16 cellular contexts compared by ENCODE assay signal in genomic region chr3:17811633-17812032, GRCh38.
A peak's percentile ranks its signal among the peaks of the same experiment; 100 is the strongest.
DNase-seq lines count a peak whose midpoint lies in the region; ATAC-seq and TF ChIP-seq lines count a peak whose summit lies in the region.
"Had no signal": no experiment of that assay in that cellular context is flagged by ENCODE, and none has a peak within 500 bp of the region (broad histone marks: within the 10 kb centered on the region; RNA-seq: fewer than 3 reads in every experiment).

No MANE protein-coding gene starts in this region.

- in situ Hi-C loops in GM23248 (cut with MboI): no loop called here
- in situ Hi-C loops in IMR-90 (cut with MboI; ENCODE audit: low sequenced_read_pairs): no loop called here

- H3K18ac ChIP-seq in IMR-90 (ENCODE audit: low read depth, low read length): no peak overlapping the region

- CTCF ChIA-PET in IMR-90 (lab: Yijun Ruan, JAX): no interaction called here

- TF ChIP-seq RAD21 in IMR-90 (IDR thresholded peaks at IDR 0.05; ENCODE audit: low read length): no peak

- H2AFZ ChIP-seq in GM23248 (no peak overlapping the region), IMR-90 (replicated peaks; ENCODE audit: low read length, poor library complexity) (peak overlapping the region; percentile 64)

- no peaks in the 10 kb centered on the region for H4K20me1 ChIP-seq in GM23248 (ENCODE audit: insufficient read depth)
- H4K20me1 ChIP-seq in IMR-90 (ENCODE audit: insufficient read depth, low read length): no peaks in the 10 kb centered on the region

- no peaks in the 10 kb centered on the region for H3K9me3 ChIP-seq in GM23248 (ENCODE audit: low read depth)
- H3K9me3 ChIP-seq in IMR-90 (ENCODE audit: control insufficient read depth, insufficient read depth, low read length): no peaks in the 10 kb centered on the region
- H3K9me3 ChIP-seq in psoas muscle: no peaks in the 10 kb centered on the region
- H3K9me3 ChIP-seq: BE2C had no signal

- H4K91ac ChIP-seq in IMR-90 (ENCODE audit: insufficient read depth, low read depth, low read length): no peak overlapping the region

- H2BK20ac ChIP-seq in IMR-90 (ENCODE audit: low read depth, low read length): no peak overlapping the region

- no peak overlapping the region for H2BK15ac ChIP-seq in IMR-90 (ENCODE audit: low read depth, low read length)

- no peaks in the 10 kb centered on the region for H3K9me2 ChIP-seq in GM23248 (ENCODE audit: insufficient read depth)

- no peaks in the 10 kb centered on the region for H3K79me1 ChIP-seq in IMR-90 (ENCODE audit: low read depth in 1 of 2, low read length in 2 of 2)

- no peaks in the 10 kb centered on the region for H3K27me3 ChIP-seq in GM23248 (replicated peaks; ENCODE audit: insufficient read depth)
- no peaks in the 10 kb centered on the region for H3K27me3 ChIP-seq in IMR-90 (ENCODE audit: control insufficient read depth, insufficient read depth, low read length)
- H3K27me3 ChIP-seq in psoas muscle (ENCODE audit: insufficient read depth in 3 of 3, low read length in 2 of 3): no peaks in the 10 kb centered on the region
- H3K27me3 ChIP-seq: BE2C had no signal

- dilution Hi-C loops in IMR-90 (cut with HindIII; ENCODE audit: low sequenced_read_pairs, unreplicated experiment): no loop called here

- TF ChIP-seq CTCF in IMR-90 (conservative IDR thresholded peaks at IDR 0.05; ENCODE audit: low read depth, low read length) (no peak), psoas muscle (IDR thresholded peaks at IDR 0.05) (no peak)

- H3K4me1 ChIP-seq in GM23248 (ENCODE audit: insufficient read depth): peaks cover 27% of the 10 kb centered on the region
- H3K4me1 ChIP-seq in IMR-90 (ENCODE audit: control insufficient read depth, insufficient read depth, low read length): peaks cover 3% of the 10 kb centered on the region; the same call in 1 of the 2 replicates
- no peaks in the 10 kb centered on the region for H3K4me1 ChIP-seq in psoas muscle
- H3K4me1 ChIP-seq: BE2C had no signal

- no peaks in the 10 kb centered on the region for H3K9me1 ChIP-seq in IMR-90 (ENCODE audit: insufficient read depth, low read length)

- peak; percentile 24 for DNase-seq in AG08395 (ENCODE audit: low spot score)
- DNase-seq in GM23248: peak; percentile 32
- peak; percentile 7 for DNase-seq in IMR-90
- peak; percentile 27 for DNase-seq in hepatic stellate cell (ENCODE audit: low spot score)
- DNase-seq in psoas muscle: no peak
- DNase-seq: BE2C; CD8-positive, alpha-beta T cell; COR-L47; DMS153; DMS79 treated with DMSO at 0.1 percent for 48 hours had no signal

- no peak for TF ChIP-seq POLR2A in IMR-90 (IDR thresholded peaks at IDR 0.05; ENCODE audit: low read depth, low read length)

- H3K14ac ChIP-seq in IMR-90 (replicated peaks; ENCODE audit: low read depth, low read length): no peak overlapping the region

- H3K4me2 ChIP-seq in GM23248 (ENCODE audit: unreplicated experiment): peak overlapping the region; percentile 43
- H3K4me2 ChIP-seq in IMR-90 (ENCODE audit: low read depth, low read length): no peak overlapping the region
- H3K4me2 ChIP-seq: KMS-11 had no signal

- no peaks in the 10 kb centered on the region for H3F3A ChIP-seq in GM23248 (ENCODE audit: insufficient read depth)

- H2AK5ac ChIP-seq in IMR-90 (ENCODE audit: low read depth, low read length): no peak overlapping the region

- H3K23ac ChIP-seq in IMR-90 (ENCODE audit: low read depth, low read length): no peak overlapping the region

- no peak overlapping the region for H3K56ac ChIP-seq in IMR-90 (ENCODE audit: extremely low read depth, insufficient read depth, low read length)

- H3K27ac ChIP-seq in GM23248 (no peak overlapping the region), IMR-90 (ENCODE audit: insufficient read depth, low read length) (no peak overlapping the region), psoas muscle (no peak overlapping the region)
- H3K27ac ChIP-seq: C4-2B, KMS-11 had no signal

- H2BK120ac ChIP-seq in IMR-90 (ENCODE audit: low read depth, low read length): 0 out of 2 replicates have a peak overlapping the region, but pooled peaks have one; percentile 23

- H3K4me3 ChIP-seq in GM23248 (no peak overlapping the region), IMR-90 (ENCODE audit: insufficient read depth, low read depth, low read length) (no peak overlapping the region), psoas muscle (no peak overlapping the region)
- H3K4me3 ChIP-seq: GM12878 had no signal

- H4K8ac ChIP-seq in IMR-90 (ENCODE audit: low read depth in 2 of 2, low read length in 2 of 2): peak overlapping the region in 1 of 2 experiments; percentile 8; a peak in 1 of 4 replicates

- POLR2A ChIA-PET in IMR-90 (lab: Charles Lee; ENCODE audit: unreplicated experiment): no interaction called here

- H3K9ac ChIP-seq in GM23248 (no peak overlapping the region), IMR-90 (ENCODE audit: low read depth, low read length) (no peak overlapping the region)
- H3K9ac ChIP-seq: KMS-11 had no signal

- H3K79me2 ChIP-seq in GM23248 (ENCODE audit: insufficient read depth): no peaks in the 10 kb centered on the region

- H3K4ac ChIP-seq in IMR-90 (ENCODE audit: low read depth, low read length): no peak overlapping the region

- H2AK9ac ChIP-seq in IMR-90 (replicated peaks; ENCODE audit: low read depth, low read length, poor library complexity): no peak overlapping the region

- BruUV-seq in IMR-90 (replicated peaks; lab: Mats Ljungman, UMichigan): no TSS peak

- intact Hi-C loops in IMR-90 (cut with micrococcal nuclease) (no loop called here), psoas muscle (cut with DNase I) (no loop called here)

- H3K36me3 ChIP-seq in GM23248 (ENCODE audit: low read depth) (no peaks in the 10 kb centered on the region), IMR-90 (ENCODE audit: control insufficient read depth, insufficient read depth, low read length) (no peaks in the 10 kb centered on the region), psoas muscle (ENCODE audit: insufficient read depth in 1 of 2, low read depth in 1 of 2) (no peaks in the 10 kb centered on the region)
- H3K36me3 ChIP-seq: BE2C had no signal

- ATAC-seq in IMR-90 (ENCODE audit: low read depth) (no peak), GM19324 (IDR thresholded peaks at IDR 0.05; ENCODE audit: low FRiP score, unreplicated experiment) (no peak), HG02938 (IDR thresholded peaks at IDR 0.05; ENCODE audit: unreplicated experiment) (no peak), psoas muscle (no peak), GM21723 (IDR thresholded peaks at IDR 0.05; ENCODE audit: unreplicated experiment) (no peak)
- ATAC-seq: CD8-positive, alpha-beta T cell; GM12878 had no signal

- H4K5ac ChIP-seq in IMR-90 (ENCODE audit: low read depth, low read length): no peak overlapping the region

- H2BK5ac ChIP-seq in IMR-90 (ENCODE audit: low read depth, low read length, poor library complexity, severe bottlenecking): no peak overlapping the region

TF ChIP-seq in IMR-90, 13 proteins besides CTCF, POLR2A, EP300 and RAD21:
- no peak for TF ChIP-seq RCOR1 (IDR thresholded peaks at IDR 0.05; ENCODE audit: insufficient replicate concordance, low read length)
- TF ChIP-seq ELK1 (IDR thresholded peaks at IDR 0.05; ENCODE audit: borderline replicate concordance, low read depth, low read length): no peak
- TF ChIP-seq MAFK (IDR thresholded peaks at IDR 0.05; ENCODE audit: low read depth, low read length): no peak
- no peak for TF ChIP-seq MXI1 (IDR thresholded peaks at IDR 0.05; ENCODE audit: borderline replicate concordance, low read depth, low read length)
- TF ChIP-seq CHD1 (IDR thresholded peaks at IDR 0.05; ENCODE audit: low read depth, low read length): no peak
- no peak for TF ChIP-seq MAZ (IDR thresholded peaks at IDR 0.05; ENCODE audit: borderline replicate concordance, low read depth, low read length)
- TF ChIP-seq, protein P1, sequence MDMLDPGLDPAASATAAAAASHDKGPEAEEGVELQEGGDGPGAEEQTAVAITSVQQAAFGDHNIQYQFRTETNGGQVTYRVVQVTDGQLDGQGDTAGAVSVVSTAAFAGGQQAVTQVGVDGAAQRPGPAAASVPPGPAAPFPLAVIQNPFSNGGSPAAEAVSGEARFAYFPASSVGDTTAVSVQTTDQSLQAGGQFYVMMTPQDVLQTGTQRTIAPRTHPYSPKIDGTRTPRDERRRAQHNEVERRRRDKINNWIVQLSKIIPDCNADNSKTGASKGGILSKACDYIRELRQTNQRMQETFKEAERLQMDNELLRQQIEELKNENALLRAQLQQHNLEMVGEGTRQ (IDR thresholded peaks at IDR 0.05; ENCODE audit: low read depth, low read length): no peak
- TF ChIP-seq BHLHE40 (IDR thresholded peaks at IDR 0.05; ENCODE audit: low read depth, low read length): no peak
- TF ChIP-seq CEBPB (IDR thresholded peaks at IDR 0.05; ENCODE audit: low read depth, low read length): no peak
- TF ChIP-seq FOS (IDR thresholded peaks at IDR 0.05; ENCODE audit: low read depth, low read length): no peak
- no peak for TF ChIP-seq SMC3 (IDR thresholded peaks at IDR 0.05; ENCODE audit: low read depth, low read length)
- no peak for TF ChIP-seq NFE2L2 (IDR thresholded peaks at IDR 0.05; ENCODE audit: low read depth, low read length)

Comparison
In these comparisons a context has a peak if more than half of its experiments do, and no peak if none do; other contexts are left out.
1. DNase-seq: peak in AG08395 (single experiment), GM23248 (single experiment), IMR-90 (single experiment) and hepatic stellate cell (single experiment); none in psoas muscle (0 of 2).